8 cellular contexts compared by ENCODE assay signal in genomic region chr1:37692834-37693175, GRCh38. TPM values are rescaled to one million over a fixed set of nuclear protein-coding genes. Genes with fewer than 3 reads are reported as not detected.
DNase-seq lines count a peak whose midpoint lies in the region; ATAC-seq and TF ChIP-seq lines count a peak whose summit lies in the region.

No MANE protein-coding gene starts in this region.

- H3K9ac ChIP-seq in BLaER1 = peak overlapping the region; percentile 88

- H3K27me3 ChIP-seq in BLaER1 = no peaks in the 10 kb centered on the region

- peak overlapping the region; percentile 88 for H3K27ac ChIP-seq in BLaER1

- H3K4me3 Mint-ChIP-seq in chondrocyte (ENCODE audit: unreplicated experiment) = peak overlapping the region; percentile 96
- H3K4me3 Mint-ChIP-seq in naive thymus-derived CD8-positive, alpha-beta T cell = peak overlapping the region; percentile 89 to 98 (median 96)

- POLR2A ChIA-PET in naive thymus-derived CD8-positive, alpha-beta T cell (lab: Charles Lee) = interaction anchor here (1.5 to 3.7 kb wide), 3 partner anchors 109 to 178 kb away, joined by 4 to 27 read pairs (median 4); partner anchors contain the start of genes MEAF6 and MTF1

- no peaks in the 10 kb centered on the region for H3K36me3 Mint-ChIP-seq in chondrocyte (ENCODE audit: low read depth)
- H3K36me3 Mint-ChIP-seq in naive thymus-derived CD8-positive, alpha-beta T cell = peaks cover 0 to 7% (median 0%) of the 10 kb centered on the region in 3 donors

- no peaks in the 10 kb centered on the region for H3K9me3 Mint-ChIP-seq in chondrocyte (ENCODE audit: low read depth)
- no peaks in the 10 kb centered on the region for H3K9me3 Mint-ChIP-seq in naive thymus-derived CD8-positive, alpha-beta T cell

- peaks cover 47% of the 10 kb centered on the region for H3K36me3 ChIP-seq in BLaER1

- H3K9me3 ChIP-seq in BLaER1 = no peaks in the 10 kb centered on the region

- H3K4me3 ChIP-seq in BLaER1 = peak overlapping the region; percentile 90
- peak overlapping the region; percentile 95 for H3K4me3 ChIP-seq in Jurkat, Clone E6-1 (ENCODE audit: low read length)

- H4K20me1 ChIP-seq in BLaER1 = peaks cover 18% of the 10 kb centered on the region

- no peak for ATAC-seq in naive thymus-derived CD8-positive, alpha-beta T cell
- ATAC-seq in left colon = no peak

- TF ChIP-seq CTCF in chondrocyte (IDR thresholded peaks at IDR 0.05) = no peak

- H3K4me1 ChIP-seq in BLaER1 = peaks cover 41% of the 10 kb centered on the region

- H3K4me2 ChIP-seq in BLaER1 = peak overlapping the region; percentile 86

- no peaks in the 10 kb centered on the region for H3K27me3 Mint-ChIP-seq in chondrocyte (ENCODE audit: low read depth)
- H3K27me3 Mint-ChIP-seq in naive thymus-derived CD8-positive, alpha-beta T cell = no peaks in the 10 kb centered on the region

- intact Hi-C loops in left colon (cut with DNase I, micrococcal nuclease) = no loop called here

- peaks cover 29% of the 10 kb centered on the region for H3K4me1 Mint-ChIP-seq in chondrocyte (ENCODE audit: low read depth)
- H3K4me1 Mint-ChIP-seq in naive thymus-derived CD8-positive, alpha-beta T cell = peaks cover 23 to 45% (median 43%) of the 10 kb centered on the region in 4 donors

- no peak for DNase-seq in Jurkat, Clone E6-1 (ENCODE audit: low read depth, low spot score)
- DNase-seq in chondrocyte (ENCODE audit: low spot score) (no peak), left colon (no peak), COR-L47 (lab: John Stamatoyannopoulos, UW) (no peak), mesenteric fat pad (ENCODE audit: low spot score) (no peak), NCI-H526 treated with DMSO at 0.1 percent for 48 hours (lab: John Stamatoyannopoulos, UW) (no peak)
- DNase-seq in naive thymus-derived CD8-positive, alpha-beta T cell = peak in 1 of 10 donors; percentile 12

- peak overlapping the region; percentile 51 for H3K27ac Mint-ChIP-seq in chondrocyte (ENCODE audit: unreplicated experiment)
- H3K27ac Mint-ChIP-seq in naive thymus-derived CD8-positive, alpha-beta T cell = peak overlapping the region in 3 of 10 donors; percentile 43 to 95 (median 82)

RNA-seq across cellular contexts. Expression of gene CDCA8, which starts 0.5 kb away (rescaled TPM):
- polyA plus RNA-seq in Jurkat, Clone E6-1 (2012; ENCODE audit: insufficient read depth, insufficient read length) = 96.2 TPM
- total RNA-seq in chondrocyte (5.7 to 7.0 TPM (median 6.0 TPM) in 3 replicates), left colon (10 to 100 TPM in 1 of 2 donors, 1 to 10 TPM in 1; 7.9 to 10.2 TPM), mesenteric fat pad (0.35 TPM)
- total RNA-seq in naive thymus-derived CD8-positive, alpha-beta T cell = 1 to 10 TPM; 1.0 to 1.4 TPM
- polyA plus RNA-seq in naive thymus-derived CD8-positive, alpha-beta T cell = 1 to 10 TPM in 1 of 3 donors, under 1 TPM in 2; 0.40 to 2.0 (median 0.54) TPM

RNA-seq across cellular contexts. Expression of gene RSPO1, which starts 58.1 kb away (rescaled TPM):
- polyA plus RNA-seq in Jurkat, Clone E6-1 (2012; ENCODE audit: insufficient read depth, insufficient read length) = not detected
- total RNA-seq in chondrocyte = not detected in 3 replicates
- not detected for total RNA-seq in naive thymus-derived CD8-positive, alpha-beta T cell
- polyA plus RNA-seq in naive thymus-derived CD8-positive, alpha-beta T cell = under 1 TPM in 1 of 3 donors, not detected in 2; 0.06 TPM
- under 1 TPM; 0.52 to 0.78 TPM for total RNA-seq in left colon
- total RNA-seq in mesenteric fat pad = 3.1 TPM
